8 cellular contexts compared by ENCODE assay signal in the genomic region with DNA sequence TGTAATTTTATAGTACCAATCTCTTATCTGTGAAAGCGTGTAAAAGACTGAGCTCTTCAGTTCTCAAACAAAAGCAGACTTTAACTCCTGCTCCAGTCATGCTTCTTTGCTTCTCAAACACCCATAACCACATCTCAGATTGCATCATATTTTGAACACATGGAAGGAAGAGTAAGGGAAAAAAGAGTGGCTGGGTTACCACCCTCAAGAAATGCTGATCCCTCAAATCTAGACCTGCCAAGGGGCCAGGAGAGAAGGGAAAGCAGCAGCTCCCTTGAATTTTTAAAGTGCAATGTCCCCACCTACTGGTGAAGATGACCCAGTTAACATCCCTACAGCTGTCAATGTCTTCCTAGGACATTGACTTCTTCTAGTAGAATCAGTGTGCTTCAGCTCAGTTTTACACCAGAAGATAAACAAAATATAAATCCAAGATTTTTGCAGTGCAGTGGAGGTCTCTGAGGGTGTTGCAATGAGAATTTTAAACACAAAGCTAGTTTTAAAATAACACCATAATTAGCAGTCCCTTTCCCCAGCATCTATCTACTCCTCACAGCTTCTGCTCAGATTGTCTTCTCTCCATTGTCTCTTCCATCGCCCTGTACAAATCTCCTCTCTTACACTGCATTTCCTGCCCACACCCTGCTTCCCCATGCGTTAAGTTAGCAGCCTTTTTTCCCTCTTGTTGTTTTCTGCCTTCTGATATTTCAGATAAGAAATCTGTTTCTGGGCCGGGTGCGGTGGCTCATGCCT. TPM values are rescaled to one million over a fixed set of nuclear protein-coding genes. Genes with fewer than 3 reads are reported as not detected.
DNase-seq lines count a peak whose midpoint lies in the region; ATAC-seq and TF ChIP-seq lines count a peak whose summit lies in the region.

No MANE protein-coding gene starts in this region.

- no peak overlapping the region for H3K4me3 Mint-ChIP-seq in activated CD4-positive, alpha-beta T cell treated with anti-CD3 and anti-CD28 coated beads, Interleukin-2, amount 10 ng/mL, durations not matched to agents 24 days and 14 days
- no peak overlapping the region for H3K4me3 Mint-ChIP-seq in osteocyte (ENCODE audit: unreplicated experiment)

- H3K27ac Mint-ChIP-seq in activated CD4-positive, alpha-beta T cell treated with anti-CD3 and anti-CD28 coated beads, Interleukin-2, amount 10 ng/mL, durations not matched to agents 24 days and 14 days = no peak overlapping the region
- H3K27ac Mint-ChIP-seq in osteocyte (ENCODE audit: unreplicated experiment) = no peak overlapping the region

- H4K20me1 ChIP-seq in BLaER1 treated with 17β-estradiol and CSF1 and Interleukin-3, amounts not matched to agents 10 nM and 100 nM = no peaks in the 10 kb centered on the region

- no peaks in the 10 kb centered on the region for H3K36me3 ChIP-seq in BLaER1 treated with 17β-estradiol and CSF1 and Interleukin-3, amounts not matched to agents 10 nM and 100 nM

- ATAC-seq in GM21447 (IDR thresholded peaks at IDR 0.05; ENCODE audit: unreplicated experiment) = no peak

- no peaks in the 10 kb centered on the region for H3K27me3 ChIP-seq in BLaER1 treated with 17β-estradiol and CSF1 and Interleukin-3, amounts not matched to agents 10 nM and 100 nM

- H3K4me1 Mint-ChIP-seq in activated CD4-positive, alpha-beta T cell treated with anti-CD3 and anti-CD28 coated beads, Interleukin-2, amount 10 ng/mL, durations not matched to agents 24 days and 14 days = no peaks in the 10 kb centered on the region
- H3K4me1 Mint-ChIP-seq in osteocyte (ENCODE audit: unreplicated experiment) = no peaks in the 10 kb centered on the region

- H3K9me3 ChIP-seq in BLaER1 treated with 17β-estradiol and CSF1 and Interleukin-3, amounts not matched to agents 10 nM and 100 nM (replicated peaks in 1 of 11) = peaks cover 0 to 14% (median 0%) of the 10 kb centered on the region in 11 experiments; a peak in 8 of 22 replicates

- peaks cover 58% of the 10 kb centered on the region for H3K27me3 Mint-ChIP-seq in activated CD4-positive, alpha-beta T cell treated with anti-CD3 and anti-CD28 coated beads, Interleukin-2, amount 10 ng/mL, durations not matched to agents 24 days and 14 days
- H3K27me3 Mint-ChIP-seq in osteocyte (ENCODE audit: unreplicated experiment) = peaks cover 67% of the 10 kb centered on the region

- no peaks in the 10 kb centered on the region for H3K36me3 Mint-ChIP-seq in activated CD4-positive, alpha-beta T cell treated with anti-CD3 and anti-CD28 coated beads, Interleukin-2, amount 10 ng/mL, durations not matched to agents 24 days and 14 days (ENCODE audit: low read depth)
- no peaks in the 10 kb centered on the region for H3K36me3 Mint-ChIP-seq in osteocyte (ENCODE audit: unreplicated experiment)

- intact Hi-C loops in activated CD4-positive, alpha-beta T cell treated with anti-CD3 and anti-CD28 coated beads, Interleukin-2, amount 10 ng/mL, durations not matched to agents 24 days and 14 days (cut with micrococcal nuclease) = no loop called here

- H3K4me3 ChIP-seq in BLaER1 treated with 17β-estradiol and CSF1 and Interleukin-3, amounts not matched to agents 10 nM and 100 nM = no peak overlapping the region
- no peak overlapping the region for H3K4me3 ChIP-seq in GM12875 (ENCODE audit: low read depth, low read length)
- no peak overlapping the region for H3K4me3 ChIP-seq in foreskin fibroblast (ENCODE audit: low read depth in 1 of 2, low read length in 2 of 2)

- H3K9me3 Mint-ChIP-seq in activated CD4-positive, alpha-beta T cell treated with anti-CD3 and anti-CD28 coated beads, Interleukin-2, amount 10 ng/mL, durations not matched to agents 24 days and 14 days = no peaks in the 10 kb centered on the region
- H3K9me3 Mint-ChIP-seq in osteocyte (ENCODE audit: unreplicated experiment) = no peaks in the 10 kb centered on the region

- peaks cover 0 to 35% (median 12%) of the 10 kb centered on the region in 10 experiments; a peak in 13 of 20 replicates for H3K4me1 ChIP-seq in BLaER1 treated with 17β-estradiol and CSF1 and Interleukin-3, amounts not matched to agents 10 nM and 100 nM

- H3K4me2 ChIP-seq in BLaER1 treated with 17β-estradiol and CSF1 and Interleukin-3, amounts not matched to agents 10 nM and 100 nM = peak overlapping the region in 8 of 11 experiments; percentile 15 to 66 (median 43); a peak in 15 of 22 replicates

- H3K9ac ChIP-seq in BLaER1 treated with 17β-estradiol and CSF1 and Interleukin-3, amounts not matched to agents 10 nM and 100 nM = peak overlapping the region in 4 of 11 experiments; percentile 8 to 34 (median 19); a peak in 3 of 22 replicates

- DNase-seq in NCI-H2107 treated with DMSO at 0.1 percent for 48 hours (lab: John Stamatoyannopoulos, UW; ENCODE audit: unreplicated experiment) (peak; percentile 24), foreskin fibroblast (peak; percentile 26 to 65), osteocyte (ENCODE audit: extremely low spot score, unreplicated experiment) (no peak), cortex of kidney (lab: John Stamatoyannopoulos, UW) (no peak)
- peak; percentile 81 for DNase-seq in activated CD4-positive, alpha-beta T cell treated with anti-CD3 and anti-CD28 coated beads, Interleukin-2, amount 10 ng/mL, durations not matched to agents 24 days and 14 days

- peak overlapping the region in 4 of 11 experiments; percentile 23 to 32 (median 26); a peak in 8 of 22 replicates for H3K27ac ChIP-seq in BLaER1 treated with 17β-estradiol and CSF1 and Interleukin-3, amounts not matched to agents 10 nM and 100 nM

- TF ChIP-seq CTCF in GM12875 (IDR thresholded peaks at IDR 0.05; ENCODE audit: borderline replicate concordance, insufficient read depth, low read depth, low read length) (peak; percentile 50; the same call in 1 of the 2 replicates), foreskin fibroblast (IDR thresholded peaks at IDR 0.05; ENCODE audit: low read depth, low read length) (peak; percentile 65), osteocyte (IDR thresholded peaks at IDR 0.05) (peak; percentile 68)

RNA-seq across cellular contexts. Expression of a gene that starts 22.6 kb away (rescaled TPM):
- total RNA-seq in activated CD4-positive, alpha-beta T cell treated with anti-CD3 and anti-CD28 coated beads, Interleukin-2, amount 10 ng/mL, durations not matched to agents 24 days and 14 days = 0.28 and 0.72 TPM in 2 replicates
- total RNA-seq in osteocyte = not detected in 2 replicates

RNA-seq across cellular contexts. Expression of a gene that starts 30.8 kb away (rescaled TPM):
- total RNA-seq in activated CD4-positive, alpha-beta T cell treated with anti-CD3 and anti-CD28 coated beads, Interleukin-2, amount 10 ng/mL, durations not matched to agents 24 days and 14 days = 2.8 and 4.2 TPM in 2 replicates
- total RNA-seq in osteocyte = 0.24 and 0.57 TPM in 2 replicates

RNA-seq across cellular contexts. Expression of a gene that starts 44.8 kb away (rescaled TPM):
- 0.45 and 0.65 TPM in 2 replicates for total RNA-seq in activated CD4-positive, alpha-beta T cell treated with anti-CD3 and anti-CD28 coated beads, Interleukin-2, amount 10 ng/mL, durations not matched to agents 24 days and 14 days
- not detected in 2 replicates for total RNA-seq in osteocyte

RNA-seq across cellular contexts. Expression of a gene that starts 52.6 kb away (rescaled TPM):
- total RNA-seq in activated CD4-positive, alpha-beta T cell treated with anti-CD3 and anti-CD28 coated beads, Interleukin-2, amount 10 ng/mL, durations not matched to agents 24 days and 14 days = 152 and 163 TPM in 2 replicates
- 50.1 and 51.9 TPM in 2 replicates for total RNA-seq in osteocyte

RNA-seq across cellular contexts. Expression of a gene that starts 57.9 kb away (rescaled TPM):
- 342 and 353 TPM in 2 replicates for total RNA-seq in activated CD4-positive, alpha-beta T cell treated with anti-CD3 and anti-CD28 coated beads, Interleukin-2, amount 10 ng/mL, durations not matched to agents 24 days and 14 days
- 66.1 and 68.8 TPM in 2 replicates for total RNA-seq in osteocyte

Comparison
In these comparisons a context has a peak if more than half of its experiments do, and no peak if none do; other contexts are left out.
1. DNase-seq: peak in NCI-H2107 treated with DMSO at 0.1 percent for 48 hours (single experiment), activated CD4-positive, alpha-beta T cell treated with anti-CD3 and anti-CD28 coated beads, Interleukin-2, amount 10 ng/mL, durations not matched to agents 24 days and 14 days (single experiment) and foreskin fibroblast (2 of 2); none in osteocyte (single experiment) and cortex of kidney (single experiment).
2. Peak in every context shown above with its lines, with median percentiles within 50 percentile points of each other: CTCF ChIP-seq.